15 cellular contexts compared by ENCODE assay signal in the genomic region with DNA sequence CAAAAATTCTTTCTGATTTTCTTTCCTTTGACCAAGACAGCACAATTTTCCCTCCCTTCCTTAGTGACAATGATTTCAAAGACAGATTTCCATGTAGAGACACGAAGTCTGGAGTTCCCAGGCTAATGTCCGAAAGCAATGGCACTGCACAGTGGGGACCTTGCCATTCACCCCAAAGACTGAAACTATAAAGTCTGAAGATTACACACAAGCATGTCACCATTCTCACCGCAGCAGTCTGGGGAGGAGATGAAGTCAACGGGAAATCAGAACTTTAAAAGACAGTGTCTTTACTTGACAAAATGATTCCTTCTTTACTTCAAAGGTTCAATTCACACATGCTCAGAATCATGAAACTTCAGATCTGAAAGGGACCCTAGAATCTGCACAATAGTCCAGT. TPM values are rescaled to one million over a fixed set of nuclear protein-coding genes. Genes with fewer than 3 reads are reported as not detected.
DNase-seq lines count a peak whose midpoint lies in the region; ATAC-seq and TF ChIP-seq lines count a peak whose summit lies in the region.
"Had no signal": no experiment of that assay in that cellular context is flagged by ENCODE, and none has a peak within 500 bp of the region (broad histone marks: within the 10 kb centered on the region; RNA-seq: fewer than 3 reads in every experiment).

No MANE protein-coding gene starts in this region.

- peaks cover 94% of the 10 kb centered on the region for H3K79me2 ChIP-seq in OCI-LY7 (ENCODE audit: insufficient read depth, low read depth, low read length)

- peak overlapping the region; percentile 81 for H3K27ac Mint-ChIP-seq in endothelial cell (ENCODE audit: unreplicated experiment)

- H3K4me1 ChIP-seq in left ventricle myocardium inferior (peaks cover 74% of the 10 kb centered on the region), OCI-LY7 (ENCODE audit: insufficient read depth, low read length, poor library complexity, severe bottlenecking) (peaks cover 90% of the 10 kb centered on the region), esophagus squamous epithelium (peaks cover 19 to 88% (median 22%) of the 10 kb centered on the region in 3 donors)

- CTCF ChIA-PET in OCI-LY7 (lab: Charles Lee; ENCODE audit: unreplicated experiment) = no interaction called here

- peaks cover 4% of the 10 kb centered on the region; the same call in 1 of the 2 replicates for H4K20me1 ChIP-seq in OCI-LY7 (ENCODE audit: insufficient read depth, low read length)

- H2AFZ ChIP-seq in OCI-LY7 (ENCODE audit: low read length) = no peak overlapping the region

- H3K4me1 Mint-ChIP-seq in endothelial cell (ENCODE audit: unreplicated experiment) = peaks cover 47% of the 10 kb centered on the region

- H3K9me2 ChIP-seq in OCI-LY7 (ENCODE audit: insufficient read depth, low read length) = no peaks in the 10 kb centered on the region

- no TSS peak for BruUV-seq in OCI-LY7 (replicated peaks; lab: Mats Ljungman, UMichigan)

- H3K4me3 Mint-ChIP-seq in endothelial cell (ENCODE audit: unreplicated experiment) = no peak overlapping the region
- H3K4me3 Mint-ChIP-seq: endodermal cell, naive B cell had no signal

- H3K27me3 ChIP-seq in left ventricle myocardium inferior (ENCODE audit: low read depth) (no peaks in the 10 kb centered on the region), esophagus squamous epithelium (no peaks in the 10 kb centered on the region)
- H3K27me3 ChIP-seq: body of pancreas had no signal

- no peak for ATAC-seq in Right ventricle myocardium inferior
- ATAC-seq: body of pancreas, PC-3 had no signal

- H3K9me3 ChIP-seq in left ventricle myocardium inferior (replicated peaks) (no peaks in the 10 kb centered on the region), OCI-LY7 (ENCODE audit: low read length) (no peaks in the 10 kb centered on the region), esophagus squamous epithelium (no peaks in the 10 kb centered on the region)
- H3K9me3 ChIP-seq: body of pancreas had no signal

- H3K36me3 ChIP-seq in left ventricle myocardium inferior (no peaks in the 10 kb centered on the region), OCI-LY7 (ENCODE audit: insufficient read depth, low read length) (peaks cover 4% of the 10 kb centered on the region; the same call in 1 of the 2 replicates), esophagus squamous epithelium (no peaks in the 10 kb centered on the region)

- TF ChIP-seq CTCF in left ventricle myocardium inferior (IDR thresholded peaks at IDR 0.05; ENCODE audit: borderline replicate concordance) = no peak
- no peak for TF ChIP-seq CTCF in OCI-LY7 (conservative IDR thresholded peaks at IDR 0.05; ENCODE audit: low read length)
- no peak for TF ChIP-seq CTCF in endothelial cell (IDR thresholded peaks at IDR 0.05; ENCODE audit: unreplicated experiment)
- TF ChIP-seq CTCF in esophagus squamous epithelium (IDR thresholded peaks at IDR 0.05) = no peak

- peaks cover 4% of the 10 kb centered on the region for H3K36me3 Mint-ChIP-seq in endothelial cell (ENCODE audit: low read depth, unreplicated experiment)
- H3K36me3 Mint-ChIP-seq: naive B cell had no signal

- H3K4me3 ChIP-seq in left ventricle myocardium inferior (no peak overlapping the region), OCI-LY7 (ENCODE audit: low read depth, low read length, poor library complexity, severe bottlenecking) (peak overlapping the region; percentile 17), esophagus squamous epithelium (no peak overlapping the region)
- H3K4me3 ChIP-seq: body of pancreas had no signal

- peak overlapping the region; percentile 78 for H3K4me2 ChIP-seq in OCI-LY7 (ENCODE audit: low read length)

- WGBS in esophagus squamous epithelium, 2 donors = 66 to 68% methylated on average over 4 of the region's 4 CpGs

- H3K9me3 Mint-ChIP-seq in endothelial cell (ENCODE audit: unreplicated experiment) = no peaks in the 10 kb centered on the region
- H3K9me3 Mint-ChIP-seq: endodermal cell, naive B cell had no signal

- intact Hi-C loops in left ventricle myocardium inferior (cut with micrococcal nuclease) (no loop called here), Right ventricle myocardium inferior (cut with DNase I) (no loop called here), OCI-LY7 (cut with micrococcal nuclease; ENCODE audit: unreplicated experiment) (no loop called here), esophagus squamous epithelium (cut with DNase I) (no loop called here)

- DNase-seq in left ventricle myocardium inferior (no peak), Right ventricle myocardium inferior (ENCODE audit: missing footprints) (no peak), OCI-LY7 (ENCODE audit: low spot score) (no peak), endothelial cell (ENCODE audit: low spot score) (no peak), esophagus squamous epithelium (lab: John Stamatoyannopoulos, UW) (no peak), OCI-M2 (lab: John Stamatoyannopoulos, UW; ENCODE audit: unreplicated experiment) (no peak), LoVo (ENCODE audit: low spot score) (no peak), erythroblast (lab: John Stamatoyannopoulos, UW) (no peak)
- DNase-seq: body of pancreas, EL, endodermal cell, kidney glomerular epithelial cell, naive B cell, PC-3, T1000 had no signal

- TF ChIP-seq POLR2A in esophagus squamous epithelium (IDR thresholded peaks at IDR 0.05) (no peak), erythroblast (IDR thresholded peaks at IDR 0.05; ENCODE audit: low read length) (no peak)

- H3K27me3 Mint-ChIP-seq in endothelial cell (ENCODE audit: unreplicated experiment) = no peaks in the 10 kb centered on the region
- H3K27me3 Mint-ChIP-seq: naive B cell had no signal

- POLR2A ChIA-PET in OCI-LY7 (lab: Charles Lee) = interaction anchor here (1.2 to 2.5 kb wide), 2 partner anchors 12 to 36 kb away, joined by 4 to 13 read pairs; no protein-coding TSS in a partner anchor

- H3K27ac ChIP-seq in left ventricle myocardium inferior (replicated peaks) (peak overlapping the region; percentile 27), OCI-LY7 (ENCODE audit: low read depth, low read length, poor library complexity, severe bottlenecking) (peak overlapping the region; percentile 62), esophagus squamous epithelium (no peak overlapping the region)

RNA-seq across cellular contexts. Expression of gene B4GALT5, which starts 8.3 kb away (rescaled TPM):
- total RNA-seq in left ventricle myocardium inferior (31.0 TPM), Right ventricle myocardium inferior (44.0 TPM), OCI-LY7 (2022) (14.8 and 18.8 TPM in 2 replicates), endothelial cell (ENCODE audit: unreplicated experiment) (115 TPM), esophagus squamous epithelium (10 to 100 TPM; 24.1 to 34.2 (median 25.7) TPM)
- total RNA-seq in OCI-LY7 (2014; rRNA removed; shearing (Covaris generic)) = 9.7 and 9.8 TPM in 2 replicates

Comparison
In these comparisons a context has a peak if more than half of its experiments do, and no peak if none do; other contexts are left out.
1. H3K27ac ChIP-seq: peak in left ventricle myocardium inferior (single experiment) and OCI-LY7 (single experiment); none in esophagus squamous epithelium (0 of 4).